ENCODE assay signal across 16 cellular contexts in genomic region chr14:39109893-39110715, GRCh38. TPM values are rescaled to one million over a fixed set of nuclear protein-coding genes. Genes with fewer than 3 reads are reported as not detected.
DNase-seq lines count a peak whose midpoint lies in the region; ATAC-seq and TF ChIP-seq lines count a peak whose summit lies in the region.
"Had no signal": no experiment of that assay in that cellular context is flagged by ENCODE, and none has a peak within 500 bp of the region (broad histone marks: within the 10 kb centered on the region; RNA-seq: fewer than 3 reads in every experiment).

No MANE protein-coding gene starts in this region.

- no peak overlapping the region for H4K8ac ChIP-seq in mesenchymal stem cell (ENCODE audit: low read length)

- BruUV-seq in Panc1 (replicated peaks; lab: Mats Ljungman, UMichigan): no TSS peak

- peak overlapping the region; percentile 89 for H3K27ac ChIP-seq in DOHH2 (ENCODE audit: low read depth, low read length)
- H3K27ac ChIP-seq in HEK293 (ENCODE audit: extremely low read depth, low read depth, low read length): no peak overlapping the region
- peak overlapping the region; percentile 77 for H3K27ac ChIP-seq in Panc1 (ENCODE audit: low read length)
- H3K27ac ChIP-seq in mesenchymal stem cell (ENCODE audit: low read length, poor library complexity, severe bottlenecking): no peak overlapping the region
- no peak overlapping the region for H3K27ac ChIP-seq in tibial artery
- H3K27ac ChIP-seq: esophagus squamous epithelium, upper lobe of left lung had no signal

- H2BK12ac ChIP-seq in mesenchymal stem cell (ENCODE audit: low read length in 2 of 2): no peak overlapping the region

- H2AFZ ChIP-seq in mesenchymal stem cell (ENCODE audit: low read depth, low read length): no peak overlapping the region

- H3K36me3 ChIP-seq in DOHH2 (ENCODE audit: control insufficient read depth, low read length) (peaks cover 8% of the 10 kb centered on the region), HEK293 (ENCODE audit: control insufficient read depth in 2 of 2, insufficient read depth in 1 of 2, low read length in 2 of 2) (no peaks in the 10 kb centered on the region; a peak in 1 of 3 replicates), Panc1 (ENCODE audit: control insufficient read depth, insufficient read depth, low read length) (peaks cover 3% of the 10 kb centered on the region; the same call in 1 of the 2 replicates), mesenchymal stem cell (ENCODE audit: control insufficient read depth in 1 of 2, insufficient read depth in 2 of 2, low read depth in 1 of 2, low read length in 2 of 2) (no peaks in the 10 kb centered on the region), tibial artery (no peaks in the 10 kb centered on the region)
- H3K36me3 ChIP-seq: esophagus squamous epithelium, upper lobe of left lung had no signal

- H3K4me3 ChIP-seq in DOHH2 (ENCODE audit: low read length) (peak overlapping the region; percentile 83), HEK293 (ENCODE audit: low read depth, low read length) (no peak overlapping the region), Panc1 (ENCODE audit: low read depth in 2 of 2, low read length in 2 of 2) (peak overlapping the region; percentile 28 to 55; a peak in 3 of 4 replicates), mesenchymal stem cell (ENCODE audit: insufficient read depth in 1 of 2, low read depth in 1 of 2, low read length in 2 of 2) (no peak overlapping the region), tibial artery (no peak overlapping the region)
- H3K4me3 ChIP-seq: upper lobe of left lung had no signal

- CTCF ChIA-PET in HEK293 (lab: Yijun Ruan, JAX): interaction anchor here (0.6 kb wide), 2 partner anchors 76 to 122 kb away, joined by 3 to 4 read pairs; no protein-coding TSS in a partner anchor
- CTCF ChIA-PET in Panc1 (lab: Charles Lee): no interaction called here

- no peaks in the 10 kb centered on the region for H3K9me2 ChIP-seq in DOHH2 (replicated peaks; ENCODE audit: control insufficient read depth, low read length)

- H3K27me3 ChIP-seq in DOHH2 (ENCODE audit: control insufficient read depth, low read length) (no peaks in the 10 kb centered on the region), Panc1 (ENCODE audit: control insufficient read depth, insufficient read depth, low read length) (no peaks in the 10 kb centered on the region), mesenchymal stem cell (ENCODE audit: control insufficient read depth in 1 of 2, insufficient read depth in 1 of 2, low read length in 2 of 2) (no peaks in the 10 kb centered on the region), tibial artery (no peaks in the 10 kb centered on the region)
- H3K27me3 ChIP-seq: esophagus squamous epithelium, upper lobe of left lung had no signal

- H3K9me3 ChIP-seq in DOHH2 (ENCODE audit: control insufficient read depth, insufficient read depth, low read length) (no peaks in the 10 kb centered on the region), HEK293 (ENCODE audit: control insufficient read depth, insufficient read depth, low read depth, low read length) (no peaks in the 10 kb centered on the region), Panc1 (ENCODE audit: control insufficient read depth, insufficient read depth, low read depth, low read length) (no peaks in the 10 kb centered on the region), mesenchymal stem cell (ENCODE audit: control insufficient read depth, low read length) (no peaks in the 10 kb centered on the region), tibial artery (no peaks in the 10 kb centered on the region)
- H3K9me3 ChIP-seq: esophagus squamous epithelium, upper lobe of left lung had no signal

- in situ Hi-C loops in Panc1 (cut with HindIII; ENCODE audit: low pct_unique_long_range_greater_than_20kb, low sequenced_read_pairs): no loop called here

- DNase-seq in Panc1 (ENCODE audit: low read depth, low spot score): no peak
- DNase-seq in mesenchymal stem cell: no peak
- no peak for DNase-seq in tibial artery
- no peak for DNase-seq in NCI-H226
- DNase-seq in dedifferentiated amniotic fluid mesenchymal stem cell (ENCODE audit: extremely low spot score): no peak
- DNase-seq: activated CD4-positive, alpha-beta T cell treated with anti-CD3 and anti-CD28 coated beads for 1 hour; activated CD8-positive, alpha-beta memory T cell treated with anti-CD3 and anti-CD28 coated beads, Interleukin-2, amount 50 U/mL, for 48 hours; activated naive CD4-positive, alpha-beta T cell treated with Interleukin-2 at 50 U/mL for 16 hours; esophagus squamous epithelium; KBM-7; NCI-H1417 treated with DMSO at 0.1 percent for 48 hours; NCI-H524 treated with DMSO at 0.1 percent for 48 hours; upper lobe of left lung had no signal

- H3F3A ChIP-seq in DOHH2 (ENCODE audit: control insufficient read depth, insufficient read depth): peaks cover 29% of the 10 kb centered on the region

- peaks cover 4% of the 10 kb centered on the region for H3K79me1 ChIP-seq in mesenchymal stem cell (replicated peaks; ENCODE audit: low read length, poor library complexity, severe bottlenecking)

- H2AK5ac ChIP-seq in mesenchymal stem cell (ENCODE audit: low read length, severe bottlenecking): no peak overlapping the region

- H2BK120ac ChIP-seq in mesenchymal stem cell (ENCODE audit: low read depth, low read length): no peak overlapping the region

- intact Hi-C loops in Panc1 (cut with micrococcal nuclease; ENCODE audit: unreplicated experiment): loop anchor here (5.0 kb wide), 2 partner anchors 257 to 322 kb away; partner anchors contain the start of gene FBXO33
- intact Hi-C loops in tibial artery (cut with DNase I; ENCODE audit: low total_unique reads): loop anchor here (5.0 kb wide), 1 partner anchor 62 kb away; the partner anchor contains the start of gene TRAPPC6B

- H3K4me1 ChIP-seq in DOHH2 (ENCODE audit: control insufficient read depth, low read length): peaks cover 43% of the 10 kb centered on the region
- H3K4me1 ChIP-seq in HEK293 (ENCODE audit: control insufficient read depth, insufficient read depth, low read length): no peaks in the 10 kb centered on the region
- H3K4me1 ChIP-seq in Panc1 (ENCODE audit: control insufficient read depth, insufficient read depth, low read length): no peaks in the 10 kb centered on the region; the same call in 1 of the 2 replicates
- H3K4me1 ChIP-seq in mesenchymal stem cell (ENCODE audit: control insufficient read depth, insufficient read depth, low read depth, low read length): no peaks in the 10 kb centered on the region
- H3K4me1 ChIP-seq in tibial artery: peaks cover 0 to 10% (median 3%) of the 10 kb centered on the region in 4 donors

- no peak overlapping the region for H2BK5ac ChIP-seq in mesenchymal stem cell (ENCODE audit: low read depth, low read length, poor library complexity, severe bottlenecking)

- H4K91ac ChIP-seq in mesenchymal stem cell (ENCODE audit: low read length): no peak overlapping the region

- no peak overlapping the region for H3K4ac ChIP-seq in mesenchymal stem cell (ENCODE audit: low read depth in 1 of 2, low read length in 2 of 2)

- H3K18ac ChIP-seq in mesenchymal stem cell (ENCODE audit: low read depth in 1 of 2, low read length in 2 of 2): no peak overlapping the region

- TF ChIP-seq CTCF in DOHH2 (IDR thresholded peaks at IDR 0.05; ENCODE audit: low read depth, low read length, poor library complexity, severe bottlenecking): no peak
- no peak for TF ChIP-seq CTCF in HEK293 (tag by site-specific recombination; IDR thresholded peaks at IDR 0.05)
- TF ChIP-seq CTCF in Panc1 (IDR thresholded peaks at IDR 0.05): no peak
- TF ChIP-seq CTCF in tibial artery (IDR thresholded peaks at IDR 0.05): no peak

- ATAC-seq in Panc1 (no peak), SK-N-SH treated with all-trans-retinoic acid at 6 μM for 48 hours (no peak)

- no peak overlapping the region for H3K23ac ChIP-seq in mesenchymal stem cell (ENCODE audit: low read length in 2 of 2)

- H3K9ac ChIP-seq in mesenchymal stem cell (ENCODE audit: low read length): peak overlapping the region; percentile 23

- peaks cover 10% of the 10 kb centered on the region for H3K79me2 ChIP-seq in DOHH2 (ENCODE audit: control insufficient read depth, low read length)

- no peak overlapping the region for H2BK15ac ChIP-seq in mesenchymal stem cell (ENCODE audit: low read depth, poor library complexity, severe bottlenecking)

- 98% methylated on average over 9 of the region's 12 CpGs for WGBS in mesenchymal stem cell

- H3K4me2 ChIP-seq in DOHH2 (ENCODE audit: low read length): peak overlapping the region; percentile 98
- no peak overlapping the region for H3K4me2 ChIP-seq in mesenchymal stem cell (ENCODE audit: low read length, poor library complexity, severe bottlenecking)

- POLR2A ChIA-PET in HEK293 (lab: Yijun Ruan, JAX) (no interaction called here), Panc1 (lab: Charles Lee) (no interaction called here)

- no peak overlapping the region for H3K14ac ChIP-seq in mesenchymal stem cell (ENCODE audit: low read length in 2 of 2)

- H4K20me1 ChIP-seq in DOHH2 (ENCODE audit: control insufficient read depth, insufficient read depth, low read depth, low read length): no peaks in the 10 kb centered on the region

TF ChIP-seq in HEK293, 187 proteins besides CTCF, POLR2A, EP300 and RAD21:
- TF ChIP-seq ZBTB17 (tag by site-specific recombination; IDR thresholded peaks at IDR 0.05): 0 out of 2 replicates have a peak, but pooled peaks have one; percentile 13
- TF ChIP-seq ZBTB21 (tag by site-specific recombination; IDR thresholded peaks at IDR 0.05): no peak

TF ChIP-seq in SK-N-SH treated with all-trans-retinoic acid at 6 μM for 48 hours, 23 proteins besides CTCF, POLR2A, EP300 and RAD21 (continues in another document):
- no peak for TF ChIP-seq ESRRG (CRISPR knock-in tag; IDR thresholded peaks at IDR 0.05)
- no peak for TF ChIP-seq ZFP3 (CRISPR knock-in tag; IDR thresholded peaks at IDR 0.05)
- no peak for TF ChIP-seq ZFP30 (CRISPR knock-in tag; IDR thresholded peaks at IDR 0.05)

RNA-seq across cellular contexts. Expression of gene GEMIN2, which starts 4.0 kb away (rescaled TPM):
- total RNA-seq in Panc1 (2021; ENCODE audit: unreplicated experiment): 15.1 TPM
- 6.2 TPM for polyA plus RNA-seq in Panc1 (2012; ENCODE audit: insufficient read length)
- polyA plus RNA-seq in mesenchymal stem cell (2013, experiment 1 of 2): 4.4 TPM
- polyA plus RNA-seq in mesenchymal stem cell (2013, experiment 2 of 2): 4.8 TPM

RNA-seq across cellular contexts. Expression of gene SEC23A, which starts 7.1 kb away (rescaled TPM):
- total RNA-seq in Panc1 (2021; ENCODE audit: unreplicated experiment): 76.7 TPM
- polyA plus RNA-seq in Panc1 (2012; ENCODE audit: insufficient read length): 43.5 TPM
- 147 TPM for polyA plus RNA-seq in mesenchymal stem cell (2013, experiment 1 of 2)
- polyA plus RNA-seq in mesenchymal stem cell (2013, experiment 2 of 2): 143 TPM

Comparison
In these comparisons a context has a peak if more than half of its experiments do, and no peak if none do; other contexts are left out.
1. H3K27ac ChIP-seq: peak in DOHH2 (single experiment) and Panc1 (single experiment); none in HEK293 (single experiment), mesenchymal stem cell (single experiment) and tibial artery (0 of 2).
2. H3K4me3 ChIP-seq: peak in DOHH2 (single experiment) and Panc1 (2 of 2); none in HEK293 (single experiment), mesenchymal stem cell (0 of 2) and tibial artery (0 of 2).